In genomic region chr9:120377268-120378150, GRCh38 we compare ENCODE assay signal across 28 cellular contexts.
"Had no signal": no experiment of that assay in that cellular context is flagged by ENCODE, and none has a peak within 500 bp of the region (broad histone marks: within the 10 kb centered on the region; RNA-seq: fewer than 3 reads in every experiment).

No MANE protein-coding gene starts in this region.

- FAIRE-seq: kidney, urothelium cell line had no signal

- H3K4me1 ChIP-seq: gastroesophageal sphincter, prostate gland, testis, transverse colon had no signal

- H3K4me3 ChIP-seq: cardiac muscle cell, coronary artery, dorsolateral prefrontal cortex, gastroesophageal sphincter, ovary, prostate gland, testis, transverse colon had no signal

- H3K27me3 ChIP-seq: cardiac muscle cell, dorsolateral prefrontal cortex, gastroesophageal sphincter, ovary, testis, transverse colon had no signal

- H3K36me3 ChIP-seq: cardiac muscle cell, gastroesophageal sphincter, ovary, prostate gland, transverse colon had no signal

- ATAC-seq: activated CD8-positive, alpha-beta memory T cell treated with anti-CD3 and anti-CD28 coated beads, Interleukin-2, amount 10 ng/mL, durations not matched to agents 7 days and 5 days; activated CD8-positive, alpha-beta T cell treated with anti-CD3 and anti-CD28 coated beads, Interleukin-2, amount 10 ng/mL, durations not matched to agents 7 days and 5 days; gastroesophageal sphincter; left colon; stimulated activated naive B cell treated with anti-CD40 and anti-IgM and Interleukin-4, amounts not matched to agents 10 μg/mL and 1 μg/mL and 100 μg/mL, for 72 hours; WTC11 had no signal

- H3K9me3 ChIP-seq: ovary, prostate gland, testis had no signal

- H3K27ac ChIP-seq: cardiac muscle cell, coronary artery, dorsolateral prefrontal cortex, gastroesophageal sphincter, ovary, prostate gland, testis, transverse colon had no signal

- DNase-seq: activated CD4-positive, alpha-beta T cell treated with anti-CD3 and anti-CD28 coated beads for 1 hour; activated CD8-positive, alpha-beta memory T cell treated with anti-CD3 and anti-CD28 coated beads, Interleukin-2, amount 10 ng/mL, durations not matched to agents 7 days and 5 days; activated CD8-positive, alpha-beta T cell treated with anti-CD3 and anti-CD28 coated beads, Interleukin-2, amount 10 ng/mL, durations not matched to agents 7 days and 5 days; activated naive CD4-positive, alpha-beta T cell; activated T-cell treated with anti-CD3 and anti-CD28 coated beads, Interleukin-2, amount 50 U/mL, for 48 hours; aorta; dorsolateral prefrontal cortex; effector memory CD4-positive, alpha-beta T cell; hippocampal formation; kidney; left colon; mammary epithelial cell; naive B cell; nephron progenitor cell; ovary; retina; stimulated activated CD4-positive, alpha-beta T cell treated with anti-CD3 and anti-CD28 coated beads, Interleukin-15, amount 100 ng/mL, for 24 hours; stimulated activated CD4-positive, alpha-beta T cell treated with anti-CD3 and anti-CD28 coated beads, Interleukin-2, amount 100 ng/mL, for 24 hours; stimulated activated naive B cell treated with anti-CD40 and anti-IgM and Interleukin-4, amounts not matched to agents 10 μg/mL and 1 μg/mL and 100 μg/mL, for 72 hours; T-helper 9 cell; testis; transverse colon had no signal
